ENCODE assay signal across 34 cellular contexts in the genomic region with DNA sequence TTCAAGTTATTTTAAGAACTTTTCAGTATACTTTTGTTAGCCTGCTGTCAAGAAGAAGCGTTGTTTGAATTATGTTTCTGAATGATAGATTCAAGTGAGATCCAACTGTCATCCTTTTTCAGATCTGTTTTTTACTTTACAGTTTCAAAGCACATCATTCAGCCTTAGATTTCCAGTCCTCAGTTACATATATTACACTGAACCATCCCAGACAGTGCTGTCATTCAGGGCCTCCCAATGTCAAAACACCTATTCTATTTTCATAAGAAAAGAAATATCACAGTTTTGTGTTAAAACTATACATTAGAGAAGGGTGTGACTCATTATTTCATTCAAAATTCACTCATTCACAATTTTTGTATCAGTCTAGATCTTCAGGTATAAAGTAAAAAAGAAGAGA.
"Had no signal": no experiment of that assay in that cellular context is flagged by ENCODE, and none has a peak within 500 bp of the region (broad histone marks: within the 10 kb centered on the region; RNA-seq: fewer than 3 reads in every experiment).

No MANE protein-coding gene starts in this region.

- H3K4me3 ChIP-seq: MG63 had no signal

- H3K4me2 ChIP-seq: KMS-11 had no signal

- H3K36me3 ChIP-seq: MG63 had no signal

- H3K27me3 ChIP-seq: MG63 had no signal

- H3K9me3 ChIP-seq: MG63 had no signal

- H3K9ac ChIP-seq: KMS-11 had no signal

- H3K27ac ChIP-seq: KMS-11 had no signal

- DNase-seq: Karpas-422, Kasumi-1, MG63, MM.1S, MV-4-11, NCI-H1048, NCI-H1092, NCI-H1092 treated with DMSO at 0.1 percent for 48 hours, NCI-H1105, NCI-H1105 treated with DMSO at 0.1 percent for 48 hours, NCI-H1417, NCI-H1417 treated with DMSO at 0.1 percent for 48 hours, NCI-H1436, NCI-H1436 treated with DMSO at 0.1 percent for 48 hours, NCI-H146, NCI-H1694, NCI-H1694 treated with DMSO at 0.1 percent for 48 hours, NCI-H187, NCI-H187 treated with DMSO at 0.1 percent for 48 hours, NCI-H1930, NCI-H2029, NCI-H2029 treated with DMSO at 0.1 percent for 48 hours, NCI-H2081, NCI-H2081 treated with DMSO at 0.1 percent for 48 hours, NCI-H2107, NCI-H2171, NCI-H2171 treated with DMSO at 0.1 percent for 48 hours, NCI-H2227 treated with DMSO at 0.1 percent for 48 hours, NCI-H226, NCI-H345, NCI-H446, NCI-H446 treated with DMSO at 0.1 percent for 48 hours, NCI-H510A had no signal
